Comparison of ENCODE assay signal across 28 cellular contexts in the genomic region with DNA sequence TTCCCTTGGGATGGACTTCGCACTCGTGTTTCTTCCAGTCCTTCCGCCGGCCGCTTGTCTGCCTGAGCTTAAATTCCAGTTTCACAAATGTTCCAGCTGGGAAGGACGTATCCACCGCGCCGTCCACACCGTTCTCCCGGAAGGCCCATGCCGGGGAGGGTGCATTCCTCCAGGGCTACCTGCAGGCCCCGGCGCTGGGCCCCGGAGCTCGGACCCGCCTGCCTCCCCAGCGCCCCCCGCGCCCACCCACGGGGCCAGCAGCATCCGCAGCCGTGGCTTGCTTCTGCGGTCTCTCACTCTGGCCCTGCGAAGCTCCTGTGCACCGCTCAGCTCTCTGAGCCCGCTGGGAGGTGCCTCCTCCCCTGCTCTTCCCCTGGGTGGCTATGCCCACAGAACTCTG.
"Had no signal": no experiment of that assay in that cellular context is flagged by ENCODE, and none has a peak within 500 bp of the region (broad histone marks: within the 10 kb centered on the region; RNA-seq: fewer than 3 reads in every experiment).

No MANE protein-coding gene starts in this region.

- H3K27ac ChIP-seq: neural progenitor cell, ovary, parathyroid adenoma, psoas muscle, right lobe of liver, skin epidermis, spleen, stomach, tibial artery, upper lobe of left lung, uterus had no signal

- ATAC-seq: naive thymus-derived CD4-positive, alpha-beta T cell; natural killer cell; psoas muscle; right cardiac atrium; stimulated activated naive B cell treated with anti-CD40 and anti-IgM and Interleukin-4, amounts not matched to agents 10 μg/mL and 1 μg/mL and 100 μg/mL, for 72 hours had no signal

- H3K36me3 ChIP-seq: neural progenitor cell, ovary, right lobe of liver, spleen, stomach, tibial artery, upper lobe of left lung, uterus had no signal

- H3K27me3 ChIP-seq: neural progenitor cell, ovary, right lobe of liver, spleen, stomach, tibial artery, upper lobe of left lung, uterus had no signal

- H3K4me3 ChIP-seq: neural progenitor cell, ovary, psoas muscle, right lobe of liver, skin epidermis, smooth muscle cell, spleen, stomach, tibial artery, upper lobe of left lung, uterus had no signal

- H3K9me3 ChIP-seq: psoas muscle, right lobe of liver, uterus had no signal

- H3K36me3 Mint-ChIP-seq: naive thymus-derived CD4-positive, alpha-beta T cell; neural progenitor cell; stimulated activated naive B cell treated with anti-CD40 and anti-IgM and Interleukin-4, amounts not matched to agents 10 μg/mL and 1 μg/mL and 100 μg/mL, for 72 hours had no signal

- H3K4me1 ChIP-seq: neural progenitor cell, parathyroid adenoma, psoas muscle, right lobe of liver, spleen, stomach, tibial artery, upper lobe of left lung, uterus had no signal

- H3K27ac Mint-ChIP-seq: naive thymus-derived CD4-positive, alpha-beta T cell; natural killer cell; nephron; neural progenitor cell; progenitor cell of endocrine pancreas; stimulated activated naive B cell treated with anti-CD40 and anti-IgM and Interleukin-4, amounts not matched to agents 10 μg/mL and 1 μg/mL and 100 μg/mL, for 72 hours; stimulated activated naive CD8-positive, alpha-beta T cell treated with anti-CD3 and anti-CD28 coated beads, Interleukin-15, Interleukin-2, amounts not matched to agents 100 ng/mL and 50 ng/mL, for 24 hours had no signal

- H3K4me3 Mint-ChIP-seq: naive thymus-derived CD4-positive, alpha-beta T cell; natural killer cell; nephron; neural progenitor cell; stimulated activated naive B cell treated with anti-CD40 and anti-IgM and Interleukin-4, amounts not matched to agents 10 μg/mL and 1 μg/mL and 100 μg/mL, for 72 hours; stimulated activated naive CD8-positive, alpha-beta T cell treated with anti-CD3 and anti-CD28 coated beads, Interleukin-15, Interleukin-2, amounts not matched to agents 100 ng/mL and 50 ng/mL, for 24 hours had no signal

- DNase-seq: naive thymus-derived CD4-positive, alpha-beta T cell; natural killer cell; occipital lobe; ovary; posterior cingulate gyrus; psoas muscle; right cardiac atrium; right lobe of liver; spleen; stimulated activated CD4-positive, alpha-beta T cell treated with anti-CD3 and anti-CD28 coated beads, Interleukin-12 subunit alpha, Interleukin-12 subunit beta, amount 100 ng/mL, for 4 hours; stimulated activated CD4-positive, alpha-beta T cell treated with anti-CD3 and anti-CD28 coated beads, Interleukin-1b, Interleukin-23, amount 100 ng/mL, for 48 hours; stimulated activated CD4-positive, alpha-beta T cell treated with anti-CD3 and anti-CD28 coated beads, Interleukin-4, amount 100 ng/mL, for 1 hour; stimulated activated CD4-positive, alpha-beta T cell treated with anti-CD3 and anti-CD28 coated beads, Interleukin-4, amount 100 ng/mL, for 4 hours; stimulated activated CD8-positive, alpha-beta memory T cell treated with anti-CD3 and anti-CD28 coated beads, Interleukin-4, amount 100 ng/mL, for 48 hours; stimulated activated naive B cell treated with anti-CD40 and anti-IgM and Interleukin-4, amounts not matched to agents 10 μg/mL and 1 μg/mL and 100 μg/mL, for 72 hours; stimulated activated naive CD4-positive, alpha-beta T cell treated with Interleukin-2 at 50 U/mL for 16 hours; stomach; tibial artery; trophoblast cell; uterus had no signal

- H3K4me1 Mint-ChIP-seq: naive thymus-derived CD4-positive, alpha-beta T cell; natural killer cell; nephron; neural progenitor cell; stimulated activated naive B cell treated with anti-CD40 and anti-IgM and Interleukin-4, amounts not matched to agents 10 μg/mL and 1 μg/mL and 100 μg/mL, for 72 hours had no signal

- H3K27me3 Mint-ChIP-seq: naive thymus-derived CD4-positive, alpha-beta T cell; progenitor cell of endocrine pancreas; stimulated activated naive B cell treated with anti-CD40 and anti-IgM and Interleukin-4, amounts not matched to agents 10 μg/mL and 1 μg/mL and 100 μg/mL, for 72 hours; stimulated activated naive CD8-positive, alpha-beta T cell treated with anti-CD3 and anti-CD28 coated beads, Interleukin-15, Interleukin-2, amounts not matched to agents 100 ng/mL and 50 ng/mL, for 24 hours had no signal
